In genomic region chr14:24280797-24281460, GRCh38 we compare ENCODE assay signal across 14 cellular contexts.
DNase-seq lines count a peak whose midpoint lies in the region; ATAC-seq and TF ChIP-seq lines count a peak whose summit lies in the region.
"Had no signal": no experiment of that assay in that cellular context is flagged by ENCODE, and none has a peak within 500 bp of the region (broad histone marks: within the 10 kb centered on the region; RNA-seq: fewer than 3 reads in every experiment).

No MANE protein-coding gene starts in this region.

- peaks cover 31% of the 10 kb centered on the region for H3K4me1 Mint-ChIP-seq in activated naive CD4-positive, alpha-beta T cell treated with anti-CD3 and anti-CD28 coated beads, Interleukin-2, amount 10 ng/mL, durations not matched to agents 7 days and 5 days
- peaks cover 27% of the 10 kb centered on the region for H3K4me1 Mint-ChIP-seq in stimulated activated effector memory CD8-positive, alpha-beta T cell treated with anti-CD3 and anti-CD28 coated beads, Interleukin-12 subunit alpha, Interleukin-12 subunit beta, amount 100 ng/mL, for 72 hours

- no peaks in the 10 kb centered on the region for H3K36me3 Mint-ChIP-seq in activated naive CD4-positive, alpha-beta T cell treated with anti-CD3 and anti-CD28 coated beads, Interleukin-2, amount 10 ng/mL, durations not matched to agents 7 days and 5 days
- no peaks in the 10 kb centered on the region for H3K36me3 Mint-ChIP-seq in stimulated activated effector memory CD8-positive, alpha-beta T cell treated with anti-CD3 and anti-CD28 coated beads, Interleukin-12 subunit alpha, Interleukin-12 subunit beta, amount 100 ng/mL, for 72 hours

- no peak for ATAC-seq in stimulated activated effector memory CD8-positive, alpha-beta T cell treated with anti-CD3 and anti-CD28 coated beads, Interleukin-12 subunit alpha, Interleukin-12 subunit beta, amount 100 ng/mL, for 72 hours
- ATAC-seq in GM18505 (IDR thresholded peaks at IDR 0.05; ENCODE audit: unreplicated experiment): no peak

- no peak overlapping the region for H3K4me3 Mint-ChIP-seq in activated naive CD4-positive, alpha-beta T cell treated with anti-CD3 and anti-CD28 coated beads, Interleukin-2, amount 10 ng/mL, durations not matched to agents 7 days and 5 days
- H3K4me3 Mint-ChIP-seq in stimulated activated effector memory CD8-positive, alpha-beta T cell treated with anti-CD3 and anti-CD28 coated beads, Interleukin-12 subunit alpha, Interleukin-12 subunit beta, amount 100 ng/mL, for 72 hours: no peak overlapping the region

- no peaks in the 10 kb centered on the region for H3K9me3 Mint-ChIP-seq in activated naive CD4-positive, alpha-beta T cell treated with anti-CD3 and anti-CD28 coated beads, Interleukin-2, amount 10 ng/mL, durations not matched to agents 7 days and 5 days
- no peaks in the 10 kb centered on the region for H3K9me3 Mint-ChIP-seq in stimulated activated effector memory CD8-positive, alpha-beta T cell treated with anti-CD3 and anti-CD28 coated beads, Interleukin-12 subunit alpha, Interleukin-12 subunit beta, amount 100 ng/mL, for 72 hours

- TF ChIP-seq CTCF in fibroblast of mammary gland (conservative IDR thresholded peaks at IDR 0.05; ENCODE audit: control insufficient read depth, insufficient read depth, low read depth, low read length): no peak

- CTCF ChIA-PET in activated naive CD4-positive, alpha-beta T cell treated with anti-CD3 and anti-CD28 coated beads, Interleukin-2, amount 10 ng/mL, durations not matched to agents 7 days and 5 days (lab: Charles Lee): interaction anchor here (0.8 to 12.6 kb wide), 7 partner anchors 9 to 38 kb away, joined by 3 to 110 read pairs (median 16); partner anchors contain the start of genes CIDEB, DHRS1, NOP9 and RABGGTA

- H3K27me3 Mint-ChIP-seq in activated naive CD4-positive, alpha-beta T cell treated with anti-CD3 and anti-CD28 coated beads, Interleukin-2, amount 10 ng/mL, durations not matched to agents 7 days and 5 days: peaks cover 13% of the 10 kb centered on the region
- H3K27me3 Mint-ChIP-seq: progenitor cell of endocrine pancreas had no signal

- no peak overlapping the region for H3K4me3 ChIP-seq in fibroblast of mammary gland (ENCODE audit: control insufficient read depth, low read depth, low read length)
- H3K4me3 ChIP-seq: HAP-1, upper lobe of right lung had no signal

- DNase-seq in activated naive CD4-positive, alpha-beta T cell treated with anti-CD3 and anti-CD28 coated beads, Interleukin-2, amount 10 ng/mL, durations not matched to agents 7 days and 5 days: no peak
- no peak for DNase-seq in activated naive CD4-positive, alpha-beta T cell treated with Interleukin-2 at 50 U/mL for 16 hours
- DNase-seq in fibroblast of mammary gland (ENCODE audit: low read depth) (peak; percentile 34), NCI-H345 (lab: John Stamatoyannopoulos, UW) (no peak)
- no peak for DNase-seq in stimulated activated effector memory CD8-positive, alpha-beta T cell treated with anti-CD3 and anti-CD28 coated beads, Interleukin-12 subunit alpha, Interleukin-12 subunit beta, amount 100 ng/mL, for 72 hours (ENCODE audit: low spot score in 2 of 2)
- DNase-seq: activated CD4-positive, CD25-positive, alpha-beta regulatory T cell; foreskin melanocyte; islet precursor cell; Karpas-422; NCI-H510A treated with DMSO at 0.1 percent for 48 hours; upper lobe of right lung had no signal

- TF ChIP-seq POLR2A in GM18505 (IDR thresholded peaks at IDR 0.05; ENCODE audit: borderline replicate concordance, extremely low read depth, insufficient read depth, insufficient read length): no peak

- peak overlapping the region; percentile 39 for H3K27ac Mint-ChIP-seq in activated naive CD4-positive, alpha-beta T cell treated with anti-CD3 and anti-CD28 coated beads, Interleukin-2, amount 10 ng/mL, durations not matched to agents 7 days and 5 days
- H3K27ac Mint-ChIP-seq in stimulated activated effector memory CD8-positive, alpha-beta T cell treated with anti-CD3 and anti-CD28 coated beads, Interleukin-12 subunit alpha, Interleukin-12 subunit beta, amount 100 ng/mL, for 72 hours: peak overlapping the region; percentile 69
- H3K27ac Mint-ChIP-seq: progenitor cell of endocrine pancreas had no signal
